In genomic region chr22:42154293-42154692, GRCh38 we compare ENCODE assay signal across 24 cellular contexts. TPM values are rescaled to one million over a fixed set of nuclear protein-coding genes. Genes with fewer than 3 reads are reported as not detected.
DNase-seq lines count a peak whose midpoint lies in the region; ATAC-seq, FAIRE-seq and TF ChIP-seq lines count a peak whose summit lies in the region.
"Had no signal": no experiment of that assay in that cellular context is flagged by ENCODE, and none has a peak within 500 bp of the region (broad histone marks: within the 10 kb centered on the region; RNA-seq: fewer than 3 reads in every experiment).

No MANE protein-coding gene starts in this region.

- no peaks in the 10 kb centered on the region for H3K79me2 ChIP-seq in K562 (ENCODE audit: control insufficient read depth, insufficient read depth, low read length)

- WGBS in K562 (ENCODE audit: insufficient coverage, low coverage, missing lambda C conversion rate) = 81% methylated on average over 7 of the region's 8 CpGs

- no peaks in the 10 kb centered on the region for H3K9me3 ChIP-seq in K562 (replicated peaks; ENCODE audit: control insufficient read depth, insufficient read depth, low read depth, low read length)
- H3K9me3 ChIP-seq: BE2C had no signal

- ATAC-seq in K562 = no peak
- ATAC-seq in GM21529 (IDR thresholded peaks at IDR 0.05; ENCODE audit: unreplicated experiment) = no peak
- ATAC-seq: HepG2, PC-3 had no signal

- TF ChIP-seq RAD21 in K562 (CRISPR knock-in tag; conservative IDR thresholded peaks at IDR 0.05 in 1 of 2, IDR thresholded peaks at IDR 0.05 in 1 of 2) = no peak

- no peaks in the 10 kb centered on the region for H3K9me1 ChIP-seq in K562 (ENCODE audit: control insufficient read depth, insufficient read depth, low read length)

- H3K4me1 Mint-ChIP-seq in T-helper 1 cell treated with Interleukin-12 subunit alpha and Interleukin-12 subunit beta and Interleukin-4 antibody, amounts not matched to agents 30 μg/mL and 1 μg/mL, for 36 hours (ENCODE audit: low read depth) = no peaks in the 10 kb centered on the region
- H3K4me1 Mint-ChIP-seq in progenitor cell of endocrine pancreas (ENCODE audit: low read depth) = no peaks in the 10 kb centered on the region

- DNase-seq in T-helper 1 cell (no peak), CD1c-positive myeloid dendritic cell (ENCODE audit: extremely low spot score) (peak; percentile 11), K562 (ENCODE audit: extremely low read depth in 1 of 4, low spot score in 3 of 4) (no peak), progenitor cell of endocrine pancreas (ENCODE audit: low spot score, unreplicated experiment) (no peak), Ammon's horn (ENCODE audit: low spot score) (no peak)
- DNase-seq: BE2C; Kasumi-1; NCI-H1105; NCI-H1436 treated with DMSO at 0.1 percent for 48 hours; NCI-H1930; NCI-H446; NCI-H524 treated with DMSO at 0.1 percent for 48 hours; NCI-H774; NK-92 treated with Interleukin-12 subunit alpha and Interleukin-12 subunit beta, amount 100 ng/mL, for 24 hours; PC-3 had no signal

- TF ChIP-seq CTCF in K562 (IDR thresholded peaks at IDR 0.05 in 2 of 3, conservative IDR thresholded peaks at IDR 0.05 in 1 of 3; ENCODE audit: insufficient read depth in 2 of 3, low read depth in 1 of 3, low read length in 3 of 3) (no peak), progenitor cell of endocrine pancreas (IDR thresholded peaks at IDR 0.05; ENCODE audit: unreplicated experiment) (no peak)

- no peak overlapping the region for H3K4me3 ChIP-seq in K562

- POLR2A ChIA-PET in K562 (lab: Yijun Ruan, JAX) = interaction anchor here (0.6 kb wide), 1 partner anchor 288 kb away, joined by 3 read pairs; no protein-coding TSS in a partner anchor

- no peak overlapping the region for H3K27ac ChIP-seq in K562 (ENCODE audit: extremely low read depth, low read depth, low read length)
- H3K27ac ChIP-seq: 22Rv1 had no signal

- H4K20me1 ChIP-seq in K562 (replicated peaks; ENCODE audit: control insufficient read depth, insufficient read depth, low read length) = no peaks in the 10 kb centered on the region

- H2AFZ ChIP-seq in K562 (ENCODE audit: low read depth, low read length) = no peak overlapping the region

- intact Hi-C loops in K562 (cut with micrococcal nuclease) = no loop called here

- peak overlapping the region; percentile 49 for H3K27ac Mint-ChIP-seq in T-helper 1 cell treated with Interleukin-12 subunit alpha and Interleukin-12 subunit beta and Interleukin-4 antibody, amounts not matched to agents 30 μg/mL and 1 μg/mL, for 36 hours
- peak overlapping the region; percentile 71 for H3K27ac Mint-ChIP-seq in progenitor cell of endocrine pancreas
- H3K27ac Mint-ChIP-seq: CD14-positive monocyte had no signal

- H3K4me3 Mint-ChIP-seq in T-helper 1 cell treated with Interleukin-12 subunit alpha and Interleukin-12 subunit beta and Interleukin-4 antibody, amounts not matched to agents 30 μg/mL and 1 μg/mL, for 36 hours = no peak overlapping the region
- H3K4me3 Mint-ChIP-seq in progenitor cell of endocrine pancreas (ENCODE audit: low read depth) = no peak overlapping the region
- H3K4me3 Mint-ChIP-seq: CD14-positive monocyte had no signal

- H3K9me3 Mint-ChIP-seq in T-helper 1 cell treated with Interleukin-12 subunit alpha and Interleukin-12 subunit beta and Interleukin-4 antibody, amounts not matched to agents 30 μg/mL and 1 μg/mL, for 36 hours = no peaks in the 10 kb centered on the region
- no peaks in the 10 kb centered on the region for H3K9me3 Mint-ChIP-seq in progenitor cell of endocrine pancreas (ENCODE audit: low read depth)

- no peak for TF ChIP-seq POLR2A in K562 (conservative IDR thresholded peaks at IDR 0.05)

- peaks cover 14% of the 10 kb centered on the region for H3K36me3 Mint-ChIP-seq in T-helper 1 cell treated with Interleukin-12 subunit alpha and Interleukin-12 subunit beta and Interleukin-4 antibody, amounts not matched to agents 30 μg/mL and 1 μg/mL, for 36 hours (ENCODE audit: low read depth)
- H3K36me3 Mint-ChIP-seq in progenitor cell of endocrine pancreas (ENCODE audit: insufficient read depth) = peaks cover 6% of the 10 kb centered on the region

- peaks cover 0 to 13% of the 10 kb centered on the region in 2 experiments; a peak in 2 of 5 replicates for H3K4me1 ChIP-seq in K562 (replicated peaks in 1 of 2; ENCODE audit: control insufficient read depth in 2 of 2, insufficient read depth in 2 of 2, low read length in 2 of 2)
- H3K4me1 ChIP-seq: BE2C had no signal

- no peak overlapping the region for H3K9ac ChIP-seq in K562 (ENCODE audit: insufficient read depth in 1 of 2, low read depth in 2 of 2, low read length in 2 of 2)

- H3K36me3 ChIP-seq in K562 (ENCODE audit: control insufficient read depth, insufficient read depth, low read length) = no peaks in the 10 kb centered on the region; the same call in 2 of the 3 replicates

- no peak overlapping the region for H3K4me2 ChIP-seq in K562 (ENCODE audit: insufficient read depth, low read length)

- no peak for TF ChIP-seq EP300 in K562 (IDR thresholded peaks at IDR 0.05; ENCODE audit: low read length)

- H3K27me3 ChIP-seq in K562 (ENCODE audit: control insufficient read depth in 2 of 2, insufficient read depth in 2 of 2, low read length in 2 of 2) = no peaks in the 10 kb centered on the region
- H3K27me3 ChIP-seq: BE2C had no signal

- no peaks in the 10 kb centered on the region for H3K27me3 Mint-ChIP-seq in T-helper 1 cell treated with Interleukin-12 subunit alpha and Interleukin-12 subunit beta and Interleukin-4 antibody, amounts not matched to agents 30 μg/mL and 1 μg/mL, for 36 hours (ENCODE audit: low read depth)
- H3K27me3 Mint-ChIP-seq in progenitor cell of endocrine pancreas = no peaks in the 10 kb centered on the region

- FAIRE-seq in K562 (lab: Jason Lieb, UNC) = no peak
- FAIRE-seq: D721Med, GM19239, HepG2 had no signal

- in situ Hi-C loops in K562 (cut with MboI) = no loop called here

- no TSS peak for BruUV-seq in K562 (replicated peaks; lab: Mats Ljungman, UMichigan)

- CTCF ChIA-PET in K562 (lab: Yijun Ruan, JAX; ENCODE audit: low intra/inter-chr PET ratio) = no interaction called here

TF ChIP-seq in K562, 482 proteins besides CTCF, POLR2A, EP300 and RAD21:
- TF ChIP-seq HDAC3 (IDR thresholded peaks at IDR 0.05; ENCODE audit: borderline replicate concordance, partially characterized antibody) = no peak
- TF ChIP-seq POLR2G (IDR thresholded peaks at IDR 0.05; ENCODE audit: low read depth, low read length) = 0 out of 2 replicates have a peak, but pooled peaks have one; percentile 0

RNA-seq across cellular contexts. Expression of gene CYP2D6, which starts 23.7 kb away (rescaled TPM):
- total RNA-seq in K562 (2011; cell fraction: chromatin; rRNA removed; ENCODE audit: low replicate concordance) = 1.4 and 1.6 TPM in 2 replicates
- 0.50 and 0.66 TPM in 2 replicates for total RNA-seq in K562 (2011; cell fraction: nucleolus; rRNA removed)
- total RNA-seq in K562 (2011; cell fraction: nucleoplasm; rRNA removed) = 1.4 TPM in 2 replicates
- total RNA-seq in K562 (2014; rRNA removed) = not detected in 2 replicates
- total RNA-seq in K562 (2014; rRNA removed; fragmentation: Illumina TruSeq; extraction: Trizol) = 0.04 and 0.06 TPM in 2 replicates
- total RNA-seq in K562 (2015; rRNA removed; fragmentation: Illumina TruSeq; extraction: Trizol) = 0.11 TPM in 1 of 2 replicates, not detected in the other
- 0.18 and 0.20 TPM in 2 replicates for total RNA-seq in K562 (2021)
- 0.07 and 0.24 TPM in 2 replicates for polyA plus RNA-seq in K562 (2011; rRNA removed)
- polyA plus RNA-seq in K562 (2011; cell fraction: cytosol; rRNA removed) = 0.04 TPM in 2 replicates
- polyA plus RNA-seq in K562 (2011; cell fraction: nucleus; rRNA removed) = 1.2 and 1.8 TPM in 2 replicates
- polyA plus RNA-seq in K562 (2012) = 0.30 and 0.71 TPM in 2 replicates
- 0.10 TPM in 2 replicates for polyA plus RNA-seq in K562 (2014; fragmentation: Illumina TruSeq; extraction: Trizol)
- not detected for polyA plus RNA-seq in K562 (2014; fragmentation: Nextera tagmentation; extraction: Ambion mirVana)
- 0.67 TPM in 1 of 2 replicates, not detected in the other for polyA plus RNA-seq in K562 (2014; rRNA removed)
- 0.09 and 0.35 TPM in 2 replicates for polyA minus RNA-seq in K562 (2011; rRNA and poly(A)+ RNA removed)
- polyA minus RNA-seq in K562 (2011; cell fraction: cytosol; rRNA and poly(A)+ RNA removed) = not detected in 2 replicates
- polyA minus RNA-seq in K562 (2011; cell fraction: nucleus; rRNA and poly(A)+ RNA removed) = 0.22 TPM in 1 of 2 replicates, not detected in the other
- 8.0 and 10.3 TPM in 2 replicates for total RNA-seq in progenitor cell of endocrine pancreas
- total RNA-seq: H4, M059J had no signal
- polyA plus RNA-seq: CD14-positive monocyte had no signal
